In genomic region chr3:178480274-178480673, GRCh38 we compare ENCODE assay signal across 22 cellular contexts. TPM values are rescaled to one million over a fixed set of nuclear protein-coding genes. Genes with fewer than 3 reads are reported as not detected.
DNase-seq lines count a peak whose midpoint lies in the region; ATAC-seq, FAIRE-seq and TF ChIP-seq lines count a peak whose summit lies in the region.
"Had no signal": no experiment of that assay in that cellular context is flagged by ENCODE, and none has a peak within 500 bp of the region (broad histone marks: within the 10 kb centered on the region; RNA-seq: fewer than 3 reads in every experiment).

No MANE protein-coding gene starts in this region.

- H3K36me3 ChIP-seq in GM12878 (ENCODE audit: control insufficient read depth in 2 of 2, insufficient read depth in 2 of 2, low read length in 1 of 2) (no peaks in the 10 kb centered on the region), gastroesophageal sphincter (no peaks in the 10 kb centered on the region)
- H3K36me3 ChIP-seq: BLaER1 treated with 17β-estradiol and CSF1 and Interleukin-3, amounts not matched to agents 10 nM and 100 nM; neutrophil had no signal

- H3K4me3 ChIP-seq in GM12878 (no peak overlapping the region), gastroesophageal sphincter (no peak overlapping the region)
- H3K4me3 ChIP-seq: BLaER1 treated with 17β-estradiol and CSF1 and Interleukin-3, amounts not matched to agents 10 nM and 100 nM had no signal

- peak overlapping the region; percentile 40; the same call in 1 of the 2 replicates for H3K9ac ChIP-seq in GM12878 (ENCODE audit: control insufficient read depth, insufficient read depth, low read length)
- H3K9ac ChIP-seq: BLaER1 treated with 17β-estradiol and CSF1 and Interleukin-3, amounts not matched to agents 10 nM and 100 nM had no signal

- in situ Hi-C loops in GM12878 (cut with MboI), result no loop called here

- DNase-seq in GM12878 (ENCODE audit: low read depth, low spot score) (no peak), Ammon's horn (ENCODE audit: low spot score) (no peak), HTR-8/SVneo (ENCODE audit: insufficient read length, low spot score) (no peak), NCI-H1105 (lab: John Stamatoyannopoulos, UW) (no peak)
- DNase-seq: activated CD8-positive, alpha-beta T cell treated with anti-CD3 and anti-CD28 coated beads, Interleukin-2, amount 10 ng/mL, durations not matched to agents 7 days and 5 days; DMS79 treated with DMSO at 0.1 percent for 48 hours; GOT3; KG1; mesendoderm; NCI-H1417 treated with DMSO at 0.1 percent for 48 hours; OCI-M1; stimulated activated CD4-positive, alpha-beta T cell treated with anti-CD3 and anti-CD28 coated beads, Interleukin-4, amount 100 ng/mL, for 1 hour had no signal

- no peaks in the 10 kb centered on the region for H3K79me2 ChIP-seq in GM12878 (ENCODE audit: control insufficient read depth, insufficient read depth, low read length)

- CTCF ChIA-PET in GM12878 (lab: Yijun Ruan, JAX), result interaction anchor here (1.1 to 2.0 kb wide), 2 partner anchors 10 to 32 kb away, joined by 3 to 5 read pairs; no protein-coding TSS in a partner anchor

- no peaks in the 10 kb centered on the region for H3K27me3 ChIP-seq in GM12878 (replicated peaks in 1 of 2; ENCODE audit: control insufficient read depth in 2 of 2, insufficient read depth in 2 of 2, low read length in 1 of 2)
- no peaks in the 10 kb centered on the region for H3K27me3 ChIP-seq in gastroesophageal sphincter
- H3K27me3 ChIP-seq: BLaER1 treated with 17β-estradiol and CSF1 and Interleukin-3, amounts not matched to agents 10 nM and 100 nM; neutrophil had no signal

- POLR2A ChIA-PET in GM12878 (lab: Charles Lee), result interaction anchor here (1.3 to 1.5 kb wide), 3 partner anchors 15 to 39 kb away, joined by 3 to 7 read pairs (median 3); no protein-coding TSS in a partner anchor

- no peaks in the 10 kb centered on the region for H4K20me1 ChIP-seq in GM12878 (ENCODE audit: control insufficient read depth, insufficient read depth)
- H4K20me1 ChIP-seq: BLaER1 treated with 17β-estradiol and CSF1 and Interleukin-3, amounts not matched to agents 10 nM and 100 nM had no signal

- no TSS peak for BruUV-seq in GM12878 (replicated peaks; lab: Mats Ljungman, UMichigan)

- SMC1A ChIA-PET in GM12878 (lab: Charles Lee; ENCODE audit: uncharacterized antibody, unreplicated experiment), result interaction anchor here (0.6 to 3.0 kb wide), 5 partner anchors 12 to 1945 kb away, joined by 3 to 11 read pairs (median 6); no protein-coding TSS in a partner anchor

- peak overlapping the region; percentile 36 for H3K4me2 ChIP-seq in GM12878 (ENCODE audit: control insufficient read depth, insufficient read depth)
- H3K4me2 ChIP-seq: BLaER1 treated with 17β-estradiol and CSF1 and Interleukin-3, amounts not matched to agents 10 nM and 100 nM had no signal

- TF ChIP-seq EP300 in GM12878 (IDR thresholded peaks at IDR 0.05; ENCODE audit: borderline replicate concordance in 1 of 2, control insufficient read depth in 1 of 2, low read depth in 2 of 2, low read length in 2 of 2) (no peak), gastroesophageal sphincter (IDR thresholded peaks at IDR 0.05) (no peak)

- TF ChIP-seq CTCF in GM12878 (IDR thresholded peaks at IDR 0.05 in 2 of 3, conservative IDR thresholded peaks at IDR 0.05 in 1 of 3; ENCODE audit: control insufficient read depth in 2 of 3, extremely low read depth in 1 of 3, insufficient read depth in 1 of 3, low read depth in 3 of 3, low read length in 3 of 3) (no peak), gastroesophageal sphincter (IDR thresholded peaks at IDR 0.05) (no peak)

- H3K9me3 ChIP-seq in GM12878 (replicated peaks; ENCODE audit: control insufficient read depth, insufficient read depth, low read length) (no peaks in the 10 kb centered on the region), gastroesophageal sphincter (no peaks in the 10 kb centered on the region)
- H3K9me3 ChIP-seq: BLaER1 treated with 17β-estradiol and CSF1 and Interleukin-3, amounts not matched to agents 10 nM and 100 nM; neutrophil had no signal

- no peak for TF ChIP-seq POLR2A in GM12878 (IDR thresholded peaks at IDR 0.05; ENCODE audit: low read depth, low read length)
- TF ChIP-seq POLR2A in gastroesophageal sphincter (IDR thresholded peaks at IDR 0.05), result no peak

- ATAC-seq in GM19035 (IDR thresholded peaks at IDR 0.05; ENCODE audit: unreplicated experiment), result peak; percentile 17
- peak; percentile 29 for ATAC-seq in GM21528 (IDR thresholded peaks at IDR 0.05; ENCODE audit: low FRiP score, unreplicated experiment)
- peak; percentile 9 for ATAC-seq in HG03064 (IDR thresholded peaks at IDR 0.05; ENCODE audit: low read depth, unreplicated experiment)
- ATAC-seq in GM12878, result peak; percentile 70
- no peak for ATAC-seq in gastroesophageal sphincter
- ATAC-seq: activated CD8-positive, alpha-beta T cell treated with anti-CD3 and anti-CD28 coated beads, Interleukin-2, amount 10 ng/mL, durations not matched to agents 7 days and 5 days; sciatic nerve had no signal

- no peak overlapping the region for H2AFZ ChIP-seq in GM12878 (ENCODE audit: control insufficient read depth, low read depth, low read length)

- WGBS in GM12878 (ENCODE audit: insufficient coverage, insufficient replicate concordance, low lambda C conversion rate, missing lambda C conversion rate), result 41% methylated on average over 5 of the region's 5 CpGs
- 81 to 90% methylated on average over 5 of the region's 5 CpGs for WGBS in gastroesophageal sphincter (ENCODE audit: low coverage in 1 of 2), 2 donors

- no peak for TF ChIP-seq RAD21 in GM12878 (IDR thresholded peaks at IDR 0.05; ENCODE audit: insufficient read depth, low read depth, low read length)

- intact Hi-C loops in GM12878 (cut with micrococcal nuclease; ENCODE audit: unreplicated experiment), result loop anchor here (2.0 kb wide), 1 partner anchor 35 kb away; no protein-coding TSS in a partner anchor

- H3K27ac ChIP-seq in GM12878 (ENCODE audit: control insufficient read depth, insufficient read depth) (peak overlapping the region; percentile 70), gastroesophageal sphincter (no peak overlapping the region)
- H3K27ac ChIP-seq: BLaER1 treated with 17β-estradiol and CSF1 and Interleukin-3, amounts not matched to agents 10 nM and 100 nM; epithelial cell of prostate; neutrophil had no signal

- H3K4me1 ChIP-seq in GM12878 (ENCODE audit: control insufficient read depth, insufficient read depth, low read length) (peaks cover 25% of the 10 kb centered on the region), gastroesophageal sphincter (no peaks in the 10 kb centered on the region)

- FAIRE-seq in GM12878 (lab: Jason Lieb, UNC), result no peak
- no peak for FAIRE-seq in HTR-8/SVneo (lab: Jason Lieb, UNC)
- FAIRE-seq: islet of Langerhans had no signal

- RAD21 ChIA-PET in GM12878 (lab: Charles Lee; ENCODE audit: unreplicated experiment), result interaction anchor here (0.7 to 3.1 kb wide), 6 partner anchors 12 to 40 kb away, joined by 3 to 10 read pairs (median 3); no protein-coding TSS in a partner anchor

TF ChIP-seq in GM12878, 131 proteins besides CTCF, POLR2A, EP300 and RAD21:
- TF ChIP-seq SUZ12 (IDR thresholded peaks at IDR 0.05; ENCODE audit: unreplicated experiment), result no peak
- TF ChIP-seq SMAD5 (IDR thresholded peaks at IDR 0.05; ENCODE audit: low read depth), result 0 out of 2 replicates have a peak, but pooled peaks have one; percentile 34
- TF ChIP-seq BCL11A (IDR thresholded peaks at IDR 0.05; ENCODE audit: low read depth, low read length), result no peak

RNA-seq across cellular contexts. Expression of gene KCNMB2, which starts 56.0 kb away (rescaled TPM):
- 0.81 and 1.2 TPM in 2 replicates for total RNA-seq in GM12878 (2013; cell fraction: nucleolus; rRNA removed)
- 11.8 and 12.9 TPM in 2 replicates for total RNA-seq in GM12878 (2014; rRNA removed)
- total RNA-seq in GM12878 (2014; rRNA removed; fragmentation: Illumina TruSeq; extraction: Trizol), result 14.9 and 21.2 TPM in 2 replicates
- total RNA-seq in GM12878 (2021), result 7.5 and 8.1 TPM in 2 replicates
- polyA plus RNA-seq in GM12878 (2011; ENCODE audit: low read depth), result 5.2 TPM
- polyA plus RNA-seq in GM12878 (2011; rRNA removed), result 0.20 and 0.22 TPM in 2 replicates
- 0.23 TPM in 1 of 2 replicates, not detected in the other for polyA plus RNA-seq in GM12878 (2011; cell fraction: cytosol; rRNA removed)
- not detected in 2 replicates for polyA plus RNA-seq in GM12878 (2011; cell fraction: nucleus; rRNA removed)
- polyA plus RNA-seq in GM12878 (2012), result 10.5 and 11.7 TPM in 2 replicates
- 9.1 and 12.5 TPM in 2 replicates for polyA plus RNA-seq in GM12878 (2014; fragmentation: Illumina TruSeq; extraction: Trizol)
- 10 to 100 TPM; 10.2 to 18.0 TPM for polyA plus RNA-seq in GM12878 (2014; fragmentation: Nextera tagmentation; extraction: Ambion mirVana)
- polyA plus RNA-seq in GM12878 (2014; rRNA removed), result 7.0 and 7.3 TPM in 2 replicates
- 10 to 100 TPM; 17.8 to 18.8 TPM for polyA plus RNA-seq in GM12878 (2016; fragmentation: Nextera tagmentation; extraction: Ambion mirVana)
- polyA minus RNA-seq in GM12878 (2011; rRNA and poly(A)+ RNA removed), result not detected in 2 replicates
- polyA minus RNA-seq in GM12878 (2011; cell fraction: cytosol; rRNA and poly(A)+ RNA removed), result not detected in 2 replicates
- 0.24 TPM in 1 of 2 replicates, not detected in the other for polyA minus RNA-seq in GM12878 (2011; cell fraction: nucleus; rRNA and poly(A)+ RNA removed)
- 1 to 10 TPM in 1 of 4 donors, not detected in 3; 1.3 TPM for total RNA-seq in gastroesophageal sphincter
- total RNA-seq: activated CD8-positive, alpha-beta T cell treated with anti-CD3 and anti-CD28 coated beads, Interleukin-2, amount 10 ng/mL, durations not matched to agents 7 days and 5 days; sciatic nerve; ureter had no signal
